In genomic region chr12:52307836-52308806, GRCh38 we compare ENCODE assay signal across 1 cellular context.
TF ChIP-seq lines count a peak whose summit lies in the region.

No MANE protein-coding gene starts in this region.

TF ChIP-seq in WTC11, 78 proteins besides CTCF, POLR2A, EP300 and RAD21 (continued from another document and continues in another):
- TF ChIP-seq ATF6 (CRISPR knock-in tag; IDR thresholded peaks at IDR 0.05) (no peak), CDX4 (CRISPR knock-in tag; IDR thresholded peaks at IDR 0.05; ENCODE audit: borderline replicate concordance) (no peak), ZNF423 (CRISPR knock-in tag; IDR thresholded peaks at IDR 0.05) (peak; percentile 65; the same call in 1 of the 2 replicates), USF1 (CRISPR knock-in tag; IDR thresholded peaks at IDR 0.05) (no peak), NFE2L1 (CRISPR knock-in tag; IDR thresholded peaks at IDR 0.05) (no peak), E2F5 (CRISPR knock-in tag; IDR thresholded peaks at IDR 0.05) (0 out of 2 replicates have a peak, but pooled peaks have one; percentile 53), FOXP4 (CRISPR knock-in tag; IDR thresholded peaks at IDR 0.05) (no peak), AFF4 (CRISPR knock-in tag; IDR thresholded peaks at IDR 0.05; ENCODE audit: borderline replicate concordance) (no peak), ATF2 (CRISPR knock-in tag; IDR thresholded peaks at IDR 0.05; ENCODE audit: borderline replicate concordance, low read depth) (no peak), SOX15 (CRISPR knock-in tag; IDR thresholded peaks at IDR 0.05) (no peak), ERG (CRISPR knock-in tag; IDR thresholded peaks at IDR 0.05) (no peak), ZNF532 (CRISPR knock-in tag; IDR thresholded peaks at IDR 0.05; ENCODE audit: borderline replicate concordance) (no peak), NR1H2 (CRISPR knock-in tag; IDR thresholded peaks at IDR 0.05) (no peak), OVOL2 (CRISPR knock-in tag; IDR thresholded peaks at IDR 0.05; ENCODE audit: borderline replicate concordance) (no peak), USF2 (CRISPR knock-in tag; IDR thresholded peaks at IDR 0.05) (no peak), FOXJ3 (CRISPR knock-in tag; IDR thresholded peaks at IDR 0.05; ENCODE audit: borderline replicate concordance) (no peak), ZNF263 (CRISPR knock-in tag; IDR thresholded peaks at IDR 0.05; ENCODE audit: low read depth) (no peak), NR3C1 (CRISPR knock-in tag; conservative IDR thresholded peaks at IDR 0.05; ENCODE audit: low read depth) (no peak), GABPB1 (CRISPR knock-in tag; IDR thresholded peaks at IDR 0.05) (no peak), ZNF317 (CRISPR knock-in tag; IDR thresholded peaks at IDR 0.05; ENCODE audit: borderline replicate concordance, low read depth) (no peak), TCF7 (CRISPR knock-in tag; IDR thresholded peaks at IDR 0.05; ENCODE audit: low read depth) (no peak), ZNF425 (CRISPR knock-in tag; conservative IDR thresholded peaks at IDR 0.05) (no peak), ZBTB21 (CRISPR knock-in tag; IDR thresholded peaks at IDR 0.05; ENCODE audit: borderline replicate concordance) (no peak), CBFB (CRISPR knock-in tag; IDR thresholded peaks at IDR 0.05; ENCODE audit: low read depth) (peak; percentile 53; the same call in 1 of the 2 replicates), ATF1 (CRISPR knock-in tag; IDR thresholded peaks at IDR 0.05) (no peak), ZMAT4 (CRISPR knock-in tag; IDR thresholded peaks at IDR 0.05) (no peak), ZNF416 (CRISPR knock-in tag; IDR thresholded peaks at IDR 0.05) (no peak), TEAD1 (CRISPR knock-in tag; IDR thresholded peaks at IDR 0.05) (no peak), HMGA2 (CRISPR knock-in tag; IDR thresholded peaks at IDR 0.05) (no peak), ATF3 (CRISPR knock-in tag; conservative IDR thresholded peaks at IDR 0.05) (no peak)
